ENCODE assay signal across 8 cellular contexts in genomic region chr6:166097914-166098522, GRCh38.
A peak's percentile ranks its signal among the peaks of the same experiment; 100 is the strongest.
DNase-seq lines count a peak whose midpoint lies in the region; ATAC-seq and TF ChIP-seq lines count a peak whose summit lies in the region.

No MANE protein-coding gene starts in this region.

- peaks cover 5% of the 10 kb centered on the region for H3K36me3 Mint-ChIP-seq in natural killer cell treated with Interleukin-12 subunit alpha and Interleukin-12 subunit beta and Interleukin-15 and Interleukin-18, amount 100 ng/mL, for 72 hours

- H3K4me1 ChIP-seq in HEK293 (ENCODE audit: control insufficient read depth, insufficient read depth, low read length), result no peaks in the 10 kb centered on the region
- peaks cover 0 to 10% (median 5%) of the 10 kb centered on the region in 4 donors for H3K4me1 ChIP-seq in stomach

- 34 to 38% (median 38%) methylated on average over 19 of the region's 19 CpGs for WGBS in stomach, 5 donors

- CTCF ChIA-PET in HEK293 (lab: Yijun Ruan, JAX), result interaction anchor here (0.5 to 14.4 kb wide), 24 partner anchors 8 to 945 kb away, joined by 3 to 267 read pairs (median 4); no protein-coding TSS in a partner anchor

- no peak overlapping the region for H3K27ac ChIP-seq in HEK293 (ENCODE audit: extremely low read depth, low read depth, low read length)
- H3K27ac ChIP-seq in stomach, result no peak overlapping the region

- TF ChIP-seq POLR2A in stomach (IDR thresholded peaks at IDR 0.05), result no peak

- ATAC-seq in natural killer cell treated with Interleukin-12 subunit alpha and Interleukin-12 subunit beta and Interleukin-15 and Interleukin-18, amount 100 ng/mL, for 72 hours, result peak; percentile 57 to 81

- no peaks in the 10 kb centered on the region for H3K9me3 Mint-ChIP-seq in natural killer cell treated with Interleukin-12 subunit alpha and Interleukin-12 subunit beta and Interleukin-15 and Interleukin-18, amount 100 ng/mL, for 72 hours

- H3K27me3 Mint-ChIP-seq in natural killer cell treated with Interleukin-12 subunit alpha and Interleukin-12 subunit beta and Interleukin-15 and Interleukin-18, amount 100 ng/mL, for 72 hours, result peaks cover 36 to 41% of the 10 kb centered on the region in 2 donors

- H3K4me3 ChIP-seq in GM12865 (ENCODE audit: low read depth, low read length) (no peak overlapping the region), HEK293 (ENCODE audit: low read depth, low read length) (peak overlapping the region; percentile 19), fibroblast of the aortic adventitia (ENCODE audit: low read depth, low read length) (peak overlapping the region; percentile 34), stomach (peak overlapping the region; percentile 30 to 42 (median 38))

- H3K27me3 ChIP-seq in stomach, result no peaks in the 10 kb centered on the region

- TF ChIP-seq EP300 in stomach (IDR thresholded peaks at IDR 0.05), result no peak

- no peaks in the 10 kb centered on the region for H3K9me3 ChIP-seq in HEK293 (ENCODE audit: control insufficient read depth, insufficient read depth, low read depth, low read length)
- peaks cover 9 to 16% (median 13%) of the 10 kb centered on the region in 4 donors for H3K9me3 ChIP-seq in stomach

- H3K4me1 Mint-ChIP-seq in natural killer cell treated with Interleukin-12 subunit alpha and Interleukin-12 subunit beta and Interleukin-15 and Interleukin-18, amount 100 ng/mL, for 72 hours (ENCODE audit: low read depth in 2 of 2), result no peaks in the 10 kb centered on the region

- DNase-seq in GM12865 (ENCODE audit: low read depth), result peak; percentile 73
- DNase-seq in NCI-H510A treated with DMSO at 0.1 percent for 48 hours (lab: John Stamatoyannopoulos, UW), result peak; percentile 30
- DNase-seq in activated T-cell treated with anti-CD3 and anti-CD28 coated beads for 48 hours (ENCODE audit: low read depth), result peak; percentile 55
- peak; percentile 82 for DNase-seq in fibroblast of the aortic adventitia (ENCODE audit: low read depth)
- DNase-seq in natural killer cell treated with Interleukin-12 subunit alpha and Interleukin-12 subunit beta and Interleukin-15 and Interleukin-18, amount 100 ng/mL, for 72 hours (ENCODE audit: low spot score), result peak; percentile 71
- DNase-seq in stomach, result peak; percentile 71
- DNase-seq in NCI-H1436 treated with DMSO at 0.1 percent for 48 hours (lab: John Stamatoyannopoulos, UW), result no peak

- H3K4me3 Mint-ChIP-seq in natural killer cell treated with Interleukin-12 subunit alpha and Interleukin-12 subunit beta and Interleukin-15 and Interleukin-18, amount 100 ng/mL, for 72 hours, result no peak overlapping the region

- intact Hi-C loops in stomach (cut with DNase I; ENCODE audit: low total_unique reads), result no loop called here

- no peak overlapping the region for H3K27ac Mint-ChIP-seq in natural killer cell treated with Interleukin-12 subunit alpha and Interleukin-12 subunit beta and Interleukin-15 and Interleukin-18, amount 100 ng/mL, for 72 hours

- TF ChIP-seq CTCF in GM12865 (IDR thresholded peaks at IDR 0.05; ENCODE audit: insufficient read depth, low read depth, low read length, missing control alignments) (peak; percentile 92), HEK293 (tag by site-specific recombination; IDR thresholded peaks at IDR 0.05) (peak; percentile 36; the same call in 1 of the 2 replicates), fibroblast of the aortic adventitia (IDR thresholded peaks at IDR 0.05; ENCODE audit: insufficient read depth, low read length) (peak; percentile 98), stomach (IDR thresholded peaks at IDR 0.05) (peak in 5 of 7 experiments; percentile 57 to 94 (median 84))

- POLR2A ChIA-PET in HEK293 (lab: Yijun Ruan, JAX), result no interaction called here

- H3K36me3 ChIP-seq in HEK293 (ENCODE audit: control insufficient read depth in 2 of 2, insufficient read depth in 1 of 2, low read length in 2 of 2), result no peaks in the 10 kb centered on the region
- no peaks in the 10 kb centered on the region for H3K36me3 ChIP-seq in stomach

TF ChIP-seq in HEK293, 187 proteins besides CTCF, POLR2A, EP300 and RAD21:
- TF ChIP-seq ZNF146 (tag by site-specific recombination; IDR thresholded peaks at IDR 0.05), result no peak
- peak; percentile 54; the same call in 1 of the 2 replicates for TF ChIP-seq REST (tag by site-specific recombination; IDR thresholded peaks at IDR 0.05)
- TF ChIP-seq GFI1B (tag by site-specific recombination; IDR thresholded peaks at IDR 0.05), result no peak
- no peak for TF ChIP-seq ZNF132 (tag by site-specific recombination; IDR thresholded peaks at IDR 0.05; ENCODE audit: borderline replicate concordance)
- peak; percentile 33 for TF ChIP-seq ZNF654 (tag by site-specific recombination; IDR thresholded peaks at IDR 0.05; ENCODE audit: low read depth)
- TF ChIP-seq ZNF324 (tag by site-specific recombination; IDR thresholded peaks at IDR 0.05), result no peak; the same call in 1 of the 2 replicates
- TF ChIP-seq ZNF677 (tag by site-specific recombination; IDR thresholded peaks at IDR 0.05), result no peak
- 0 out of 2 replicates have a peak, but pooled peaks have one; percentile 53 for TF ChIP-seq ZNF2 (tag by site-specific recombination; IDR thresholded peaks at IDR 0.05)
- no peak for TF ChIP-seq ZBTB49 (tag by site-specific recombination; IDR thresholded peaks at IDR 0.05; ENCODE audit: low read depth)
- TF ChIP-seq ZNF785 (tag by site-specific recombination; IDR thresholded peaks at IDR 0.05), result no peak
- TF ChIP-seq ZNF391 (tag by site-specific recombination; IDR thresholded peaks at IDR 0.05; ENCODE audit: borderline replicate concordance, low read depth), result no peak

Comparison
In these comparisons a context has a peak if more than half of its experiments do, and no peak if none do; other contexts are left out.
1. CTCF ChIP-seq: peak in every context shown above with its lines; median percentile 98 in fibroblast of the aortic adventitia; 92 in GM12865; 84 in stomach; 36 in HEK293.